Comparison of ENCODE assay signal across 10 cellular contexts in the genomic region with DNA sequence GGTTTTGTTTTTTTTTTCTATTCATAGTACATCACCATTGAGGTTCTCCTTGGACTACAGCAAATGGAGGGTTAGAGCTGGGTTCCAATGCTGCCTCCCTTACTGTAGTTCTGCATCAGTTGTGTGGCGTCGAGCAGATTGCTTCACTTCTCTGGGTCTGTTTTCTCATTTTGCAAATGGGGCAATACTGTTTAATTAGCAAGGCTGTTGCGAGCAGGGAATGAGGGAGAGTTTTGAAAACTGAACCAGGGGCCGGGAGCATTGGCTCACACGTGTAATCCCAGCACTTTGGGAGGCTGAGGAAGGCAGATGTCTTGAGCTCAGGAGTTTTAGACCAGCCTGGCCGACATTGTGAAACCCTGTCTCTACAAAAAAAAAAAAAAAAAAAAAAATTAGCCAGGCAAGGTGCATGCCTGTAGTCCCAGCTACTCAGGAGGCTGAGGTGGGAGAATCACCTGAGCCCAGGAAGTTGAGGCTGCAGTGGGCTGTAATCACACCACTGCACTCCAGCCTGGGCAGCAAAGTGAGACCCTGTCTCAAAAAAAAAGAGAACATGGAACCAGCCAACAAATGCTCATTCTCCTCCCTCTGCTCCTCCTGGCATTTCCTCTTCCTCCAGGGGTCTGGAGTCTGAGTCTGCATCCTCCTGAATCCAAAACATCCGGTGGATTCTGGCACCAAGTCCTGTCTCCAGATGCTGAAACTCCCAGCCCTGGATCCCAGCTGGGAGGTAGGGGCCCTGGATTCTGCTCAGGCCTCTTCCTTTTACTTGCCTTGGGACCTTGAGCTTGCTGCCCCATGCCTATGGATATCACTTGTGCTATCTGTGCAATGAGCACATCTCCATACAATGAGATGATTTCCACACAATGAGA. TPM values are rescaled to one million over a fixed set of nuclear protein-coding genes. Genes with fewer than 3 reads are reported as not detected.
DNase-seq lines count a peak whose midpoint lies in the region; ATAC-seq and TF ChIP-seq lines count a peak whose summit lies in the region.
"Had no signal": no experiment of that assay in that cellular context is flagged by ENCODE, and none has a peak within 500 bp of the region (broad histone marks: within the 10 kb centered on the region; RNA-seq: fewer than 3 reads in every experiment).

No MANE protein-coding gene starts in this region.

- peak overlapping the region; percentile 23; the same call in 1 of the 2 replicates for H2AFZ ChIP-seq in GM23338
- H2AFZ ChIP-seq in fibroblast of lung (ENCODE audit: low read length): peak overlapping the region; percentile 36

- intact Hi-C loops in gastrocnemius medialis (cut with DNase I; ENCODE audit: low total_unique reads): no loop called here

- H3K27me3 ChIP-seq in GM23338 (ENCODE audit: insufficient read depth) (no peaks in the 10 kb centered on the region), fibroblast of lung (ENCODE audit: control insufficient read depth, insufficient read depth, low read length) (no peaks in the 10 kb centered on the region), gastrocnemius medialis (no peaks in the 10 kb centered on the region)

- H3K9me2 ChIP-seq in GM23338 (ENCODE audit: insufficient read depth): no peaks in the 10 kb centered on the region

- peaks cover 6% of the 10 kb centered on the region for H3K4me1 Mint-ChIP-seq in GM23338

- H3K4me3 Mint-ChIP-seq in GM23338: no peak overlapping the region
- H3K4me3 Mint-ChIP-seq: activated CD4-positive, alpha-beta memory T cell treated with anti-CD3 and anti-CD28 coated beads for 36 hours; naive thymus-derived CD8-positive, alpha-beta T cell had no signal

- POLR2A ChIA-PET in GM10248 (lab: Yijun Ruan, JAX): interaction anchor here (4.7 kb wide), 1 partner anchor 22 kb away, joined by 40 read pairs; no protein-coding TSS in a partner anchor

- DNase-seq in GM23338 (ENCODE audit: low spot score) (no peak), RPMI7951 (ENCODE audit: low read depth) (peak; percentile 83), fibroblast of lung (ENCODE audit: low read depth in 2 of 2) (peak; percentile 32 to 63), gastrocnemius medialis (no peak), NCI-H2196 treated with DMSO at 0.1 percent for 48 hours (lab: John Stamatoyannopoulos, UW; ENCODE audit: unreplicated experiment) (no peak), GM10248 (ENCODE audit: extremely low spot score) (no peak)
- DNase-seq in stimulated activated CD4-positive, alpha-beta T cell treated with anti-CD3 and anti-CD28 coated beads, Interleukin-2, amount 100 ng/mL, for 48 hours: no peak
- DNase-seq: activated CD4-positive, alpha-beta memory T cell treated with anti-CD3 and anti-CD28 coated beads for 36 hours; naive thymus-derived CD8-positive, alpha-beta T cell had no signal

- H3K4me1 ChIP-seq in GM23338 (ENCODE audit: insufficient read depth) (peaks cover 11% of the 10 kb centered on the region; the same call in 1 of the 2 replicates), fibroblast of lung (ENCODE audit: control insufficient read depth, extremely low read depth, insufficient read depth, low read length) (peaks cover 16% of the 10 kb centered on the region), gastrocnemius medialis (peaks cover 40 to 43% of the 10 kb centered on the region in 2 donors)

- in situ Hi-C loops in gastrocnemius medialis (cut with MboI; ENCODE audit: low sequenced_read_pairs in 4 of 4): no loop called here

- no peaks in the 10 kb centered on the region for H4K20me1 ChIP-seq in GM23338 (replicated peaks; ENCODE audit: insufficient read depth)
- no peaks in the 10 kb centered on the region for H4K20me1 ChIP-seq in fibroblast of lung (ENCODE audit: control insufficient read depth, extremely low read depth, insufficient read depth, low read length)

- H3K4me3 ChIP-seq in GM23338 (no peak overlapping the region), fibroblast of lung (replicated peaks in 1 of 4; ENCODE audit: control extremely low read depth in 1 of 4, insufficient read depth in 1 of 4, low read depth in 3 of 4, low read length in 4 of 4) (no peak overlapping the region), gastrocnemius medialis (no peak overlapping the region)

- H3K9ac ChIP-seq in fibroblast of lung (ENCODE audit: insufficient read depth, low read length): no peak overlapping the region

- TF ChIP-seq CTCF in GM23338 (conservative IDR thresholded peaks at IDR 0.05; ENCODE audit: low read depth in 2 of 2) (no peak), fibroblast of lung (conservative IDR thresholded peaks at IDR 0.05 in 1 of 2, IDR thresholded peaks at IDR 0.05 in 1 of 2; ENCODE audit: low read depth in 1 of 2, low read length in 2 of 2) (no peak), gastrocnemius medialis (IDR thresholded peaks at IDR 0.05 in 4 of 5, conservative IDR thresholded peaks at IDR 0.05 in 1 of 5) (no peak), GM10248 (IDR thresholded peaks at IDR 0.05; ENCODE audit: control extremely low read depth, extremely low read depth, low read depth, missing control alignments) (no peak)

- H3K27ac ChIP-seq in GM23338 (ENCODE audit: low read depth): no peak overlapping the region
- peak overlapping the region; percentile 39 for H3K27ac ChIP-seq in fibroblast of lung (ENCODE audit: insufficient read depth, low read length)
- H3K27ac ChIP-seq in gastrocnemius medialis: peak overlapping the region; percentile 73 to 79 (median 76)

- no peaks in the 10 kb centered on the region for H3K36me3 Mint-ChIP-seq in GM23338 (ENCODE audit: low read depth)
- H3K36me3 Mint-ChIP-seq: activated CD4-positive, alpha-beta memory T cell treated with anti-CD3 and anti-CD28 coated beads for 36 hours; naive thymus-derived CD8-positive, alpha-beta T cell had no signal

- H3K4me2 ChIP-seq in GM23338: no peak overlapping the region
- no peak overlapping the region for H3K4me2 ChIP-seq in fibroblast of lung (ENCODE audit: extremely low read depth, insufficient read depth, low read length)

- H3K27me3 Mint-ChIP-seq in GM23338 (ENCODE audit: insufficient read depth, low read depth, poor library complexity): peaks cover 3% of the 10 kb centered on the region
- H3K27me3 Mint-ChIP-seq: activated CD4-positive, alpha-beta memory T cell treated with anti-CD3 and anti-CD28 coated beads for 36 hours; naive thymus-derived CD8-positive, alpha-beta T cell had no signal

- H3K79me2 ChIP-seq in GM23338 (replicated peaks; ENCODE audit: insufficient read depth): 0 out of 2 replicates have a peak, but pooled peaks cover 4% of the 10 kb centered on the region
- peaks cover 9% of the 10 kb centered on the region for H3K79me2 ChIP-seq in fibroblast of lung (ENCODE audit: control insufficient read depth, insufficient read depth, low read length)

- H3F3A ChIP-seq in GM23338 (replicated peaks; ENCODE audit: low read depth): peaks cover 4% of the 10 kb centered on the region; the same call in 1 of the 2 replicates

- no peaks in the 10 kb centered on the region for H3K9me3 Mint-ChIP-seq in GM23338
- H3K9me3 Mint-ChIP-seq: activated CD4-positive, alpha-beta memory T cell treated with anti-CD3 and anti-CD28 coated beads for 36 hours; naive thymus-derived CD8-positive, alpha-beta T cell had no signal

- H3K36me3 ChIP-seq in GM23338 (ENCODE audit: insufficient read depth) (no peaks in the 10 kb centered on the region; the same call in 1 of the 2 replicates), fibroblast of lung (ENCODE audit: control insufficient read depth, insufficient read depth, low read length) (no peaks in the 10 kb centered on the region), gastrocnemius medialis (no peaks in the 10 kb centered on the region)

- H3K27ac Mint-ChIP-seq in GM23338: no peak overlapping the region
- H3K27ac Mint-ChIP-seq: activated CD4-positive, alpha-beta memory T cell treated with anti-CD3 and anti-CD28 coated beads for 36 hours had no signal

- CTCF ChIA-PET in GM10248 (lab: Yijun Ruan, JAX): no interaction called here

- H3K9me3 ChIP-seq in fibroblast of lung (ENCODE audit: control insufficient read depth, insufficient read depth, low read depth, low read length) (no peaks in the 10 kb centered on the region), gastrocnemius medialis (no peaks in the 10 kb centered on the region)

- no peak for TF ChIP-seq POLR2A in gastrocnemius medialis (IDR thresholded peaks at IDR 0.05)

- no peak for ATAC-seq in GM23338
- ATAC-seq in gastrocnemius medialis: no peak
- no peak for ATAC-seq in HG03108 (IDR thresholded peaks at IDR 0.05; ENCODE audit: unreplicated experiment)
- ATAC-seq: naive thymus-derived CD8-positive, alpha-beta T cell had no signal

TF ChIP-seq in GM23338, 12 proteins besides CTCF, POLR2A, EP300 and RAD21 (continues in another document):
- TF ChIP-seq EZH2phosphoT487 (IDR thresholded peaks at IDR 0.05; ENCODE audit: unreplicated experiment): no peak

RNA-seq across cellular contexts. Expression of gene PLOD1, which starts 3.7 kb away (rescaled TPM):
- total RNA-seq in GM23338 (2014; rRNA removed; shearing (Covaris generic)): 56.3 and 62.9 TPM in 2 replicates
- polyA plus RNA-seq in GM23338 (2016; fragmentation: Nextera tagmentation; extraction: Ambion mirVana) (22.4 and 23.3 TPM in 2 replicates), fibroblast of lung (162 and 278 TPM in 2 replicates)
- total RNA-seq in RPMI7951 (2014; rRNA removed; shearing (Covaris generic)): 395 and 413 TPM in 2 replicates
- total RNA-seq in fibroblast of lung (137 and 210 TPM in 2 replicates), gastrocnemius medialis (10 to 100 TPM; 23.9 to 66.5 (median 54.8) TPM)
- 168 and 325 TPM in 2 replicates for polyA plus RNA-seq in fibroblast of lung (2012)
- 207 and 472 TPM in 2 replicates for polyA minus RNA-seq in fibroblast of lung (ENCODE audit: low replicate concordance)

RNA-seq across cellular contexts. Expression of gene KIAA2013, which starts 4.6 kb away (rescaled TPM):
- total RNA-seq in GM23338 (2014; rRNA removed; shearing (Covaris generic)): 77.8 and 83.2 TPM in 2 replicates
- polyA plus RNA-seq in GM23338 (2016; fragmentation: Nextera tagmentation; extraction: Ambion mirVana): 15.7 and 19.4 TPM in 2 replicates
- total RNA-seq in RPMI7951 (2014; rRNA removed; shearing (Covaris generic)): 53.2 and 58.2 TPM in 2 replicates
- 38.8 and 39.3 TPM in 2 replicates for total RNA-seq in fibroblast of lung
- polyA plus RNA-seq in fibroblast of lung: 31.7 and 35.3 TPM in 2 replicates
- 35.4 and 42.0 TPM in 2 replicates for polyA plus RNA-seq in fibroblast of lung (2012)
- polyA minus RNA-seq in fibroblast of lung (ENCODE audit: low replicate concordance): 45.1 and 46.2 TPM in 2 replicates
- 100 to 1,000 TPM in 1 of 4 donors, 10 to 100 TPM in 3; 71.0 to 126 (median 85.1) TPM for total RNA-seq in gastrocnemius medialis

RNA-seq across cellular contexts. Expression of gene MFN2, which starts 49.4 kb away (rescaled TPM):
- 36.0 and 40.4 TPM in 2 replicates for total RNA-seq in GM23338 (2014; rRNA removed; shearing (Covaris generic))
- polyA plus RNA-seq in GM23338 (2016; fragmentation: Nextera tagmentation; extraction: Ambion mirVana) (15.1 and 15.4 TPM in 2 replicates), fibroblast of lung (50.6 and 68.7 TPM in 2 replicates)
- 36.0 and 38.9 TPM in 2 replicates for total RNA-seq in RPMI7951 (2014; rRNA removed; shearing (Covaris generic))
- total RNA-seq in fibroblast of lung (40.8 and 52.5 TPM in 2 replicates), gastrocnemius medialis (100 to 1,000 TPM; 176 to 282 (median 217) TPM)
- polyA plus RNA-seq in fibroblast of lung (2012): 70.7 and 79.3 TPM in 2 replicates
- polyA minus RNA-seq in fibroblast of lung (ENCODE audit: low replicate concordance): 106 and 147 TPM in 2 replicates

Comparison
In these comparisons a context has a peak if more than half of its experiments do, and no peak if none do; other contexts are left out.
1. DNase-seq: peak in RPMI7951 (single experiment) and fibroblast of lung (2 of 2); none in GM23338 (single experiment), gastrocnemius medialis (0 of 2), NCI-H2196 treated with DMSO at 0.1 percent for 48 hours (single experiment), GM10248 (single experiment) and stimulated activated CD4-positive, alpha-beta T cell treated with anti-CD3 and anti-CD28 coated beads, Interleukin-2, amount 100 ng/mL, for 48 hours (0 of 2).